Comparison of ENCODE assay signal across 1 cellular context in the genomic region with DNA sequence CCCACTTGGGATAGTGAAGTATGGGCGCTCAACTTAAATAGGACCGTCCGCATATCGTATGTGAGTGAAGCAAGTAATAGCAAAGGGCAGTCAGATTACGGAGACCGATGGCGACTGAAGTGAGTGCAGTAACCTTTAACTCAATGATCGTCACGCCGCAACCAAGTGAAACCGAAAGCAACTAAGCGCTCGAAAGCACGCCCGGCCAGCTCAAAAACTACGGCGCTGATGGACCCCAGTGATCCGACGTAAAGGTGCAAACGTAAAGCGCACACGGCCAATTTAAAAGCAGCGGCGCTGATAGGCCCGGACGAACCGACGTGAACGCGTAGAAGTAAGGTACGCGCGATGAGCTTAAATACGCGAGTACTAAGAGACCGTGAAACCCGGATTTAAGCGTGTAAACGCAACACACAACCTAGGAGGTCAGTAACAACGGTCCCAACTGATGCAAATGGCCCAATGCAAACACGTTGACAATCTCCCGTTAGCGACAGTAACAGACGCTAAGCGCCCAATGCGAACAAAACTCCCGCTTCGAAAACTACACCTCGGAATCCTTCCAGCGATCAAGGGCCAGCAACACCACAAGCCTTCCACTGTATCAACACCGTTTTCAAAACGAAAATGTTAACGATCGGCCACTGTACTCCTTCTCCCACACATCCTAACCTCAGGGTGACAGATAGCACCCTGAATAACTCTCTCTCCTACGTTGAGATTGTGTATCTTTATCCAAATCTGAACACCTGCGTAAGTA.
TF ChIP-seq lines count a peak whose summit lies in the region.

No MANE protein-coding gene starts in this region.

TF ChIP-seq in GM23338, 12 proteins besides CTCF, POLR2A, EP300 and RAD21 (continued from another document):
- TF ChIP-seq, protein P1, sequence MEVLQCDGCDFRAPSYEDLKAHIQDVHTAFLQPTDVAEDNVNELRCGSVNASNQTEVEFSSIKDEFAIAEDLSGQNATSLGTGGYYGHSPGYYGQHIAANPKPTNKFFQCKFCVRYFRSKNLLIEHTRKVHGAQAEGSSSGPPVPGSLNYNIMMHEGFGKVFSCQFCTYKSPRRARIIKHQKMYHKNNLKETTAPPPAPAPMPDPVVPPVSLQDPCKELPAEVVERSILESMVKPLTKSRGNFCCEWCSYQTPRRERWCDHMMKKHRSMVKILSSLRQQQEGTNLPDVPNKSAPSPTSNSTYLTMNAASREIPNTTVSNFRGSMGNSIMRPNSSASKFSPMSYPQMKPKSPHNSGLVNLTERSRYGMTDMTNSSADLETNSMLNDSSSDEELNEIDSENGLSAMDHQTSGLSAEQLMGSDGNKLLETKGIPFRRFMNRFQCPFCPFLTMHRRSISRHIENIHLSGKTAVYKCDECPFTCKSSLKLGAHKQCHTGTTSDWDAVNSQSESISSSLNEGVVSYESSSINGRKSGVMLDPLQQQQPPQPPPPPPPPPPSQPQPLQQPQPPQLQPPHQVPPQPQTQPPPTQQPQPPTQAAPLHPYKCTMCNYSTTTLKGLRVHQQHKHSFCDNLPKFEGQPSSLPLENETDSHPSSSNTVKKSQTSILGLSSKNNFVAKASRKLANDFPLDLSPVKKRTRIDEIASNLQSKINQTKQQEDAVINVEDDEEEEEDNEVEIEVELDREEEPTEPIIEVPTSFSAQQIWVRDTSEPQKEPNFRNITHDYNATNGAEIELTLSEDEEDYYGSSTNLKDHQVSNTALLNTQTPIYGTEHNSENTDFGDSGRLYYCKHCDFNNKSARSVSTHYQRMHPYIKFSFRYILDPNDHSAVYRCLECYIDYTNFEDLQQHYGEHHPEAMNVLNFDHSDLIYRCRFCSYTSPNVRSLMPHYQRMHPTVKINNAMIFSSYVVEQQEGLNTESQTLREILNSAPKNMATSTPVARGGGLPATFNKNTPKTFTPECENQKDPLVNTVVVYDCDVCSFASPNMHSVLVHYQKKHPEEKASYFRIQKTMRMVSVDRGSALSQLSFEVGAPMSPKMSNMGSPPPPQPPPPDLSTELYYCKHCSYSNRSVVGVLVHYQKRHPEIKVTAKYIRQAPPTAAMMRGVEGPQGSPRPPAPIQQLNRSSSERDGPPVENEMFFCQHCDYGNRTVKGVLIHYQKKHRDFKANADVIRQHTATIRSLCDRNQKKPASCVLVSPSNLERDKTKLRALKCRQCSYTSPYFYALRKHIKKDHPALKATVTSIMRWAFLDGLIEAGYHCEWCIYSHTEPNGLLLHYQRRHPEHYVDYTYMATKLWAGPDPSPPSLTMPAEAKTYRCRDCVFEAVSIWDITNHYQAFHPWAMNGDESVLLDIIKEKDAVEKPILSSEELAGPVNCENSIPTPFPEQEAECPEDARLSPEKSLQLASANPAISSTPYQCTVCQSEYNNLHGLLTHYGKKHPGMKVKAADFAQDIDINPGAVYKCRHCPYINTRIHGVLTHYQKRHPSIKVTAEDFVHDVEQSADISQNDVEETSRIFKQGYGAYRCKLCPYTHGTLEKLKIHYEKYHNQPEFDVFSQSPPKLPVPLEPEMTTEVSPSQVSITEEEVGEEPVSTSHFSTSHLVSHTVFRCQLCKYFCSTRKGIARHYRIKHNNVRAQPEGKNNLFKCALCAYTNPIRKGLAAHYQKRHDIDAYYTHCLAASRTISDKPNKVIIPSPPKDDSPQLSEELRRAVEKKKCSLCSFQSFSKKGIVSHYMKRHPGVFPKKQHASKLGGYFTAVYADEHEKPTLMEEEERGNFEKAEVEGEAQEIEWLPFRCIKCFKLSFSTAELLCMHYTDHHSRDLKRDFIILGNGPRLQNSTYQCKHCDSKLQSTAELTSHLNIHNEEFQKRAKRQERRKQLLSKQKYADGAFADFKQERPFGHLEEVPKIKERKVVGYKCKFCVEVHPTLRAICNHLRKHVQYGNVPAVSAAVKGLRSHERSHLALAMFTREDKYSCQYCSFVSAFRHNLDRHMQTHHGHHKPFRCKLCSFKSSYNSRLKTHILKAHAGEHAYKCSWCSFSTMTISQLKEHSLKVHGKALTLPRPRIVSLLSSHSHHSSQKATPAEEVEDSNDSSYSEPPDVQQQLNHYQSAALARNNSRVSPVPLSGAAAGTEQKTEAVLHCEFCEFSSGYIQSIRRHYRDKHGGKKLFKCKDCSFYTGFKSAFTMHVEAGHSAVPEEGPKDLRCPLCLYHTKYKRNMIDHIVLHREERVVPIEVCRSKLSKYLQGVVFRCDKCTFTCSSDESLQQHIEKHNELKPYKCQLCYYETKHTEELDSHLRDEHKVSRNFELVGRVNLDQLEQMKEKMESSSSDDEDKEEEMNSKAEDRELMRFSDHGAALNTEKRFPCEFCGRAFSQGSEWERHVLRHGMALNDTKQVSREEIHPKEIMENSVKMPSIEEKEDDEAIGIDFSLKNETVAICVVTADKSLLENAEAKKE (CRISPR knock-in tag; IDR thresholded peaks at IDR 0.05), result no peak
- TF ChIP-seq, protein P2, sequence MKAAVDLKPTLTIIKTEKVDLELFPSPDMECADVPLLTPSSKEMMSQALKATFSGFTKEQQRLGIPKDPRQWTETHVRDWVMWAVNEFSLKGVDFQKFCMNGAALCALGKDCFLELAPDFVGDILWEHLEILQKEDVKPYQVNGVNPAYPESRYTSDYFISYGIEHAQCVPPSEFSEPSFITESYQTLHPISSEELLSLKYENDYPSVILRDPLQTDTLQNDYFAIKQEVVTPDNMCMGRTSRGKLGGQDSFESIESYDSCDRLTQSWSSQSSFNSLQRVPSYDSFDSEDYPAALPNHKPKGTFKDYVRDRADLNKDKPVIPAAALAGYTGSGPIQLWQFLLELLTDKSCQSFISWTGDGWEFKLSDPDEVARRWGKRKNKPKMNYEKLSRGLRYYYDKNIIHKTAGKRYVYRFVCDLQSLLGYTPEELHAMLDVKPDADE (IDR thresholded peaks at IDR 0.05), result no peak
- TF ChIP-seq STAT1 (IDR thresholded peaks at IDR 0.05; ENCODE audit: unreplicated experiment) (no peak), EZH2 (IDR thresholded peaks at IDR 0.05; ENCODE audit: low read depth, unreplicated experiment) (no peak), POLR2AphosphoS5 (IDR thresholded peaks at IDR 0.05; ENCODE audit: low read depth) (no peak)
TF ChIP-seq in GM23338: peak in this region for 0.
